ENCODE assay signal across 22 cellular contexts in genomic region chr1:24490101-24490781, GRCh38. TPM values are rescaled to one million over a fixed set of nuclear protein-coding genes. Genes with fewer than 3 reads are reported as not detected.
DNase-seq lines count a peak whose midpoint lies in the region; ATAC-seq, FAIRE-seq and TF ChIP-seq lines count a peak whose summit lies in the region.
"Had no signal": no experiment of that assay in that cellular context is flagged by ENCODE, and none has a peak within 500 bp of the region (broad histone marks: within the 10 kb centered on the region; RNA-seq: fewer than 3 reads in every experiment).

No MANE protein-coding gene starts in this region.

- H3K36me3 ChIP-seq in bronchial epithelial cell (ENCODE audit: control insufficient read depth, insufficient read depth, low read length), result no peaks in the 10 kb centered on the region

- no peak overlapping the region for H3K4me3 ChIP-seq in bronchial epithelial cell (ENCODE audit: low read depth, low read length)

- peaks cover 48% of the 10 kb centered on the region for H3K4me1 Mint-ChIP-seq in activated CD8-positive, alpha-beta T cell treated with anti-CD3 and anti-CD28 coated beads, Interleukin-2, amount 10 ng/mL, durations not matched to agents 7 days and 5 days (ENCODE audit: low read depth)
- peaks cover 56% of the 10 kb centered on the region for H3K4me1 Mint-ChIP-seq in activated CD8-positive, alpha-beta T cell treated with anti-CD3 and anti-CD28 coated beads for 36 hours (ENCODE audit: low read depth)
- H3K4me1 Mint-ChIP-seq in MCF 10A (ENCODE audit: insufficient read depth, unreplicated experiment), result peaks cover 5% of the 10 kb centered on the region

- intact Hi-C loops in activated CD8-positive, alpha-beta T cell treated with anti-CD3 and anti-CD28 coated beads for 36 hours (cut with micrococcal nuclease), result no loop called here
- intact Hi-C loops in MCF 10A (cut with micrococcal nuclease), result no loop called here

- no peaks in the 10 kb centered on the region for H3K9me3 Mint-ChIP-seq in activated CD8-positive, alpha-beta T cell treated with anti-CD3 and anti-CD28 coated beads, Interleukin-2, amount 10 ng/mL, durations not matched to agents 7 days and 5 days (ENCODE audit: insufficient read depth)
- peaks cover 7% of the 10 kb centered on the region for H3K9me3 Mint-ChIP-seq in activated CD8-positive, alpha-beta T cell treated with anti-CD3 and anti-CD28 coated beads for 36 hours
- no peaks in the 10 kb centered on the region for H3K9me3 Mint-ChIP-seq in MCF 10A (ENCODE audit: unreplicated experiment)
- H3K9me3 Mint-ChIP-seq: CD8-positive, alpha-beta T cell had no signal

- TF ChIP-seq CTCF in activated CD8-positive, alpha-beta T cell treated with anti-CD3 and anti-CD28 coated beads for 36 hours (IDR thresholded peaks at IDR 0.05), result no peak
- TF ChIP-seq CTCF in bronchial epithelial cell (IDR thresholded peaks at IDR 0.05; ENCODE audit: insufficient read depth, low read length, severe bottlenecking), result no peak
- TF ChIP-seq CTCF in MCF 10A (IDR thresholded peaks at IDR 0.05; ENCODE audit: unreplicated experiment), result no peak

- H3K27me3 Mint-ChIP-seq in activated CD8-positive, alpha-beta T cell treated with anti-CD3 and anti-CD28 coated beads, Interleukin-2, amount 10 ng/mL, durations not matched to agents 7 days and 5 days (ENCODE audit: low read depth), result no peaks in the 10 kb centered on the region
- H3K27me3 Mint-ChIP-seq in activated CD8-positive, alpha-beta T cell treated with anti-CD3 and anti-CD28 coated beads for 36 hours, result no peaks in the 10 kb centered on the region
- peaks cover 11% of the 10 kb centered on the region for H3K27me3 Mint-ChIP-seq in MCF 10A (ENCODE audit: insufficient read depth, unreplicated experiment)
- H3K27me3 Mint-ChIP-seq: B cell had no signal

- no peaks in the 10 kb centered on the region for H3K27me3 ChIP-seq in bronchial epithelial cell (ENCODE audit: control insufficient read depth, insufficient read depth, low read length)

- BruUV-seq in MCF 10A (replicated peaks; lab: Mats Ljungman, UMichigan), result no TSS peak

- H3K36me3 Mint-ChIP-seq in activated CD8-positive, alpha-beta T cell treated with anti-CD3 and anti-CD28 coated beads, Interleukin-2, amount 10 ng/mL, durations not matched to agents 7 days and 5 days (ENCODE audit: low read depth), result peaks cover 2% of the 10 kb centered on the region
- H3K36me3 Mint-ChIP-seq in activated CD8-positive, alpha-beta T cell treated with anti-CD3 and anti-CD28 coated beads for 36 hours (ENCODE audit: low read depth), result peaks cover 17% of the 10 kb centered on the region
- no peaks in the 10 kb centered on the region for H3K36me3 Mint-ChIP-seq in MCF 10A (ENCODE audit: insufficient read depth, unreplicated experiment)
- H3K36me3 Mint-ChIP-seq: CD8-positive, alpha-beta T cell had no signal

- DNase-seq in activated CD8-positive, alpha-beta T cell treated with anti-CD3 and anti-CD28 coated beads, Interleukin-2, amount 10 ng/mL, durations not matched to agents 7 days and 5 days, result no peak
- DNase-seq in activated CD8-positive, alpha-beta T cell treated with anti-CD3 and anti-CD28 coated beads for 36 hours, result no peak
- DNase-seq in NAMALWA (ENCODE audit: low spot score) (peak; percentile 38), bronchial epithelial cell (ENCODE audit: low read depth) (no peak), activated T-cell treated with anti-CD3 and anti-CD28 coated beads for 4 hours (no peak), MCF 10A (ENCODE audit: unreplicated experiment) (no peak), T1000 (lab: John Stamatoyannopoulos, UW) (no peak)
- peak; percentile 19 for DNase-seq in stimulated activated CD8-positive, alpha-beta memory T cell treated with anti-CD3 and anti-CD28 coated beads, Interleukin-4, amount 100 ng/mL, for 48 hours
- DNase-seq: C1 segment of cervical spinal cord; CD8-positive, alpha-beta T cell; COR-L47; DMS153; DMS79 treated with DMSO at 0.1 percent for 48 hours; EL had no signal

- H3K4me3 Mint-ChIP-seq in activated CD8-positive, alpha-beta T cell treated with anti-CD3 and anti-CD28 coated beads, Interleukin-2, amount 10 ng/mL, durations not matched to agents 7 days and 5 days, result no peak overlapping the region
- no peak overlapping the region for H3K4me3 Mint-ChIP-seq in activated CD8-positive, alpha-beta T cell treated with anti-CD3 and anti-CD28 coated beads for 36 hours
- no peak overlapping the region for H3K4me3 Mint-ChIP-seq in MCF 10A (ENCODE audit: unreplicated experiment)
- H3K4me3 Mint-ChIP-seq: B cell; CD8-positive, alpha-beta T cell had no signal

- peak overlapping the region; percentile 15 for H3K27ac Mint-ChIP-seq in activated CD8-positive, alpha-beta T cell treated with anti-CD3 and anti-CD28 coated beads, Interleukin-2, amount 10 ng/mL, durations not matched to agents 7 days and 5 days
- H3K27ac Mint-ChIP-seq in activated CD8-positive, alpha-beta T cell treated with anti-CD3 and anti-CD28 coated beads for 36 hours, result no peak overlapping the region
- H3K27ac Mint-ChIP-seq in MCF 10A (ENCODE audit: low read depth, unreplicated experiment), result no peak overlapping the region
- H3K27ac Mint-ChIP-seq: B cell had no signal

- CTCF ChIA-PET in activated CD8-positive, alpha-beta T cell treated with anti-CD3 and anti-CD28 coated beads, Interleukin-2, amount 10 ng/mL, durations not matched to agents 7 days and 5 days (lab: Charles Lee), result interaction anchor here (0.6 to 8.6 kb wide), 5 partner anchors 13 to 287 kb away, joined by 3 to 107 read pairs (median 4); partner anchors contain the start of genes NIPAL3 and RCAN3
- CTCF ChIA-PET in activated CD8-positive, alpha-beta T cell treated with anti-CD3 and anti-CD28 coated beads for 36 hours (lab: Charles Lee), result interaction anchor here (0.9 to 3.3 kb wide), 7 partner anchors 12 to 97 kb away, joined by 3 to 17 read pairs (median 6); partner anchors contain the start of genes NIPAL3 and RCAN3
- CTCF ChIA-PET in MCF 10A (lab: Yijun Ruan, JAX), result no interaction called here

- peak; percentile 76 for FAIRE-seq in bronchial epithelial cell (lab: Jason Lieb, UNC)
- FAIRE-seq: A204.1, D721Med, G401.6, GM12892, GM19239, HTR-8/SVneo had no signal

- POLR2A ChIA-PET in activated CD8-positive, alpha-beta T cell treated with anti-CD3 and anti-CD28 coated beads, Interleukin-2, amount 10 ng/mL, durations not matched to agents 7 days and 5 days (lab: Charles Lee), result interaction anchor here (0.6 to 3.8 kb wide), 5 partner anchors 8 to 152 kb away, joined by 3 to 37 read pairs (median 4); partner anchors contain the start of gene RCAN3
- POLR2A ChIA-PET in activated CD8-positive, alpha-beta T cell treated with anti-CD3 and anti-CD28 coated beads for 36 hours (lab: Charles Lee), result interaction anchor here (0.7 to 1.3 kb wide), 4 partner anchors 11 to 75 kb away, joined by 3 to 8 read pairs (median 4); partner anchors contain the start of gene RCAN3
- POLR2A ChIA-PET in MCF 10A (lab: Yijun Ruan, JAX), result interaction anchor here (0.6 to 1.1 kb wide), 2 partner anchors 11 to 694 kb away, joined by 3 read pairs; no protein-coding TSS in a partner anchor

- no peak for ATAC-seq in activated CD8-positive, alpha-beta T cell treated with anti-CD3 and anti-CD28 coated beads, Interleukin-2, amount 10 ng/mL, durations not matched to agents 7 days and 5 days
- ATAC-seq in activated CD8-positive, alpha-beta T cell treated with anti-CD3 and anti-CD28 coated beads for 36 hours, result no peak
- ATAC-seq: CD8-positive, alpha-beta T cell; HCT116 had no signal

RNA-seq across cellular contexts. Expression of gene RCAN3, which starts 12.4 kb away (rescaled TPM):
- total RNA-seq in activated CD8-positive, alpha-beta T cell treated with anti-CD3 and anti-CD28 coated beads, Interleukin-2, amount 10 ng/mL, durations not matched to agents 7 days and 5 days, result 10 to 100 TPM; 63.7 to 65.6 TPM
- total RNA-seq in activated CD8-positive, alpha-beta T cell treated with anti-CD3 and anti-CD28 coated beads for 36 hours, result 10 to 100 TPM; 55.3 to 56.8 TPM
- 12.1 and 15.9 TPM in 2 replicates for total RNA-seq in bronchial epithelial cell
- 6.1 and 7.1 TPM in 2 replicates for total RNA-seq in MCF 10A (2022)

Comparison
In these comparisons a context has a peak if more than half of its experiments do, and no peak if none do; other contexts are left out.
1. DNase-seq: peak in NAMALWA (single experiment) and stimulated activated CD8-positive, alpha-beta memory T cell treated with anti-CD3 and anti-CD28 coated beads, Interleukin-4, amount 100 ng/mL, for 48 hours (single experiment); none in activated CD8-positive, alpha-beta T cell treated with anti-CD3 and anti-CD28 coated beads, Interleukin-2, amount 10 ng/mL, durations not matched to agents 7 days and 5 days (single experiment), activated CD8-positive, alpha-beta T cell treated with anti-CD3 and anti-CD28 coated beads for 36 hours (single experiment), bronchial epithelial cell (single experiment), activated T-cell treated with anti-CD3 and anti-CD28 coated beads for 4 hours (single experiment), MCF 10A (single experiment) and T1000 (single experiment).